ENCODE assay signal across 17 cellular contexts in genomic region chr12:7966558-7966957, GRCh38. TPM values are rescaled to one million over a fixed set of nuclear protein-coding genes. Genes with fewer than 3 reads are reported as not detected.
DNase-seq lines count a peak whose midpoint lies in the region; TF ChIP-seq lines count a peak whose summit lies in the region.
"Had no signal": no experiment of that assay in that cellular context is flagged by ENCODE, and none has a peak within 500 bp of the region (broad histone marks: within the 10 kb centered on the region; RNA-seq: fewer than 3 reads in every experiment).

No MANE protein-coding gene starts in this region.

- intact Hi-C loops in Caco-2 (cut with micrococcal nuclease; ENCODE audit: unreplicated experiment): no loop called here
- intact Hi-C loops in activated CD4-positive, alpha-beta memory T cell treated with anti-CD3 and anti-CD28 coated beads for 36 hours (cut with micrococcal nuclease): no loop called here

- H3K27me3 ChIP-seq in Caco-2 (replicated peaks; ENCODE audit: control insufficient read depth, insufficient read depth, low read length) (no peaks in the 10 kb centered on the region), HAP-1 (ENCODE audit: low read depth) (no peaks in the 10 kb centered on the region)
- H3K27me3 ChIP-seq: upper lobe of left lung had no signal

- H3K27me3 Mint-ChIP-seq in Caco-2 (ENCODE audit: insufficient read depth, unreplicated experiment): no peaks in the 10 kb centered on the region
- H3K27me3 Mint-ChIP-seq in activated CD4-positive, alpha-beta memory T cell treated with anti-CD3 and anti-CD28 coated beads for 36 hours: no peaks in the 10 kb centered on the region

- peaks cover 45% of the 10 kb centered on the region for H3K4me1 ChIP-seq in Caco-2
- H3K4me1 ChIP-seq in HAP-1: peaks cover 12% of the 10 kb centered on the region

- DNase-seq in activated CD4-positive, alpha-beta T cell treated with anti-CD3 and anti-CD28 coated beads for 48 hours: peak; percentile 72
- DNase-seq in activated CD4-positive, alpha-beta T cell treated with anti-CD3 and anti-CD28 coated beads for 1 hour: no peak
- DNase-seq in Caco-2: peak in 1 of 2 experiments; percentile 43
- DNase-seq in activated CD4-positive, alpha-beta memory T cell treated with anti-CD3 and anti-CD28 coated beads for 36 hours: peak; percentile 61
- peak; percentile 30 for DNase-seq in fibroblast of pulmonary artery (ENCODE audit: low read depth)
- no peak for DNase-seq in cerebellar nuclear complex (lab: John Stamatoyannopoulos, UW)
- DNase-seq in effector CD8-positive, alpha-beta T cell (lab: John Stamatoyannopoulos, UW): no peak
- DNase-seq in HAP-1 (ENCODE audit: low spot score in 2 of 2): no peak
- DNase-seq: aorta; CD4-positive, alpha-beta memory T cell; cortex of kidney; GOT3; midbrain; NCI-H187 had no signal

- H3K27ac Mint-ChIP-seq in Caco-2 (ENCODE audit: unreplicated experiment): peak overlapping the region; percentile 60
- peak overlapping the region; percentile 65 for H3K27ac Mint-ChIP-seq in activated CD4-positive, alpha-beta memory T cell treated with anti-CD3 and anti-CD28 coated beads for 36 hours

- H3K9me3 Mint-ChIP-seq in Caco-2 (ENCODE audit: unreplicated experiment): no peaks in the 10 kb centered on the region
- H3K9me3 Mint-ChIP-seq in activated CD4-positive, alpha-beta memory T cell treated with anti-CD3 and anti-CD28 coated beads for 36 hours: no peaks in the 10 kb centered on the region

- CTCF ChIA-PET in Caco-2 (lab: Charles Lee): no interaction called here
- CTCF ChIA-PET in activated CD4-positive, alpha-beta memory T cell treated with anti-CD3 and anti-CD28 coated beads for 36 hours (lab: Charles Lee): interaction anchor here (1.2 kb wide), 1 partner anchor 33 kb away, joined by 3 read pairs; no protein-coding TSS in a partner anchor

- peaks cover 4% of the 10 kb centered on the region for H3K36me3 ChIP-seq in Caco-2 (ENCODE audit: control insufficient read depth, insufficient read depth, low read length)
- no peaks in the 10 kb centered on the region for H3K36me3 ChIP-seq in HAP-1 (replicated peaks)
- H3K36me3 ChIP-seq: upper lobe of left lung had no signal

- POLR2A ChIA-PET in Caco-2 (lab: Charles Lee): interaction anchor here (0.5 to 13.7 kb wide), 3 partner anchors 29 to 116 kb away, joined by 3 to 749 read pairs (median 4); partner anchors contain the start of gene SLC2A3
- POLR2A ChIA-PET in activated CD4-positive, alpha-beta memory T cell treated with anti-CD3 and anti-CD28 coated beads for 36 hours (lab: Charles Lee): interaction anchor here (0.6 to 11.1 kb wide), 2 partner anchors 32 to 1177 kb away, joined by 3 to 185 read pairs; partner anchors contain the start of genes CD4 and SLC2A3

- H3K4me1 Mint-ChIP-seq in Caco-2 (ENCODE audit: low read depth, unreplicated experiment): peaks cover 42% of the 10 kb centered on the region
- H3K4me1 Mint-ChIP-seq in activated CD4-positive, alpha-beta memory T cell treated with anti-CD3 and anti-CD28 coated beads for 36 hours (ENCODE audit: low read depth): peaks cover 32% of the 10 kb centered on the region

- in situ Hi-C loops in HAP-1 (cut with MboI; ENCODE audit: low sequenced_read_pairs): no loop called here

- TF ChIP-seq CTCF in Caco-2 (IDR thresholded peaks at IDR 0.05; ENCODE audit: insufficient read depth in 1 of 2, low read depth in 1 of 2, low read length in 1 of 2, severe bottlenecking in 1 of 2, unreplicated experiment in 1 of 2): no peak
- no peak for TF ChIP-seq CTCF in fibroblast of pulmonary artery (IDR thresholded peaks at IDR 0.05; ENCODE audit: low read length, missing control alignments)

- BruUV-seq in Caco-2 (replicated peaks; lab: Mats Ljungman, UMichigan): no TSS peak

- no peaks in the 10 kb centered on the region for H3K9me3 ChIP-seq in Caco-2
- no peaks in the 10 kb centered on the region for H3K9me3 ChIP-seq in HAP-1
- H3K9me3 ChIP-seq: A549, upper lobe of left lung had no signal

- no peak overlapping the region for H3K4me3 ChIP-seq in Caco-2 (ENCODE audit: low read depth, low read length)
- no peak overlapping the region for H3K4me3 ChIP-seq in fibroblast of pulmonary artery (replicated peaks; ENCODE audit: low read depth, low read length)
- H3K4me3 ChIP-seq in HAP-1: no peak overlapping the region
- H3K4me3 ChIP-seq: A549, SK-N-MC, upper lobe of left lung had no signal

- peaks cover 91% of the 10 kb centered on the region for H3K36me3 Mint-ChIP-seq in Caco-2 (ENCODE audit: insufficient read depth, unreplicated experiment)
- H3K36me3 Mint-ChIP-seq in activated CD4-positive, alpha-beta memory T cell treated with anti-CD3 and anti-CD28 coated beads for 36 hours: peaks cover 16% of the 10 kb centered on the region

- peak overlapping the region; percentile 60 for H3K4me3 Mint-ChIP-seq in Caco-2 (ENCODE audit: unreplicated experiment)
- H3K4me3 Mint-ChIP-seq in activated CD4-positive, alpha-beta memory T cell treated with anti-CD3 and anti-CD28 coated beads for 36 hours: peak overlapping the region; percentile 54

RNA-seq across cellular contexts. Expression of gene SLC2A3, which starts 30.6 kb away (rescaled TPM):
- 2,966 and 3,303 TPM in 2 replicates for total RNA-seq in Caco-2 (2022)
- total RNA-seq in activated CD4-positive, alpha-beta memory T cell treated with anti-CD3 and anti-CD28 coated beads for 36 hours: 100 to 1,000 TPM; 310 to 315 TPM

Comparison
In these comparisons a context has a peak if more than half of its experiments do, and no peak if none do; other contexts are left out.
1. DNase-seq: peak in activated CD4-positive, alpha-beta T cell treated with anti-CD3 and anti-CD28 coated beads for 48 hours (single experiment), activated CD4-positive, alpha-beta memory T cell treated with anti-CD3 and anti-CD28 coated beads for 36 hours (single experiment) and fibroblast of pulmonary artery (single experiment); none in activated CD4-positive, alpha-beta T cell treated with anti-CD3 and anti-CD28 coated beads for 1 hour (single experiment), cerebellar nuclear complex (0 of 2), effector CD8-positive, alpha-beta T cell (single experiment) and HAP-1 (0 of 2).